ENCODE assay signal across 11 cellular contexts in genomic region chr14:67541448-67542387, GRCh38. TPM values are rescaled to one million over a fixed set of nuclear protein-coding genes. Genes with fewer than 3 reads are reported as not detected.
DNase-seq lines count a peak whose midpoint lies in the region; ATAC-seq and TF ChIP-seq lines count a peak whose summit lies in the region.
"Had no signal": no experiment of that assay in that cellular context is flagged by ENCODE, and none has a peak within 500 bp of the region (broad histone marks: within the 10 kb centered on the region; RNA-seq: fewer than 3 reads in every experiment).

No MANE protein-coding gene starts in this region.

- peaks cover 5% of the 10 kb centered on the region for H3K4me1 Mint-ChIP-seq in activated T-helper 2 cell treated with anti-CD3 and anti-CD28 coated beads, Interferon-gamma antibody, Interleukin-2, Interleukin-4, amounts not matched to agents 10 μg/mL and 5 μg/mL and 100 μg/mL, durations not matched to agents 14 hours and 24 hours and 36 hours (ENCODE audit: low read depth)

- H3K4me3 Mint-ChIP-seq in activated T-helper 2 cell treated with anti-CD3 and anti-CD28 coated beads, Interferon-gamma antibody, Interleukin-2, Interleukin-4, amounts not matched to agents 10 μg/mL and 5 μg/mL and 100 μg/mL, durations not matched to agents 14 hours and 24 hours and 36 hours (ENCODE audit: low read depth) = peak overlapping the region; percentile 4

- H3K9me3 ChIP-seq in upper lobe of right lung = no peaks in the 10 kb centered on the region
- H3K9me3 ChIP-seq: BLaER1, HAP-1 had no signal

- H3K9me3 Mint-ChIP-seq in activated T-helper 2 cell treated with anti-CD3 and anti-CD28 coated beads, Interferon-gamma antibody, Interleukin-2, Interleukin-4, amounts not matched to agents 10 μg/mL and 5 μg/mL and 100 μg/mL, durations not matched to agents 14 hours and 24 hours and 36 hours = peaks cover 5% of the 10 kb centered on the region

- H3K36me3 ChIP-seq in upper lobe of right lung = no peaks in the 10 kb centered on the region
- H3K36me3 ChIP-seq: BLaER1, HAP-1 had no signal

- no peak overlapping the region for H3K27ac Mint-ChIP-seq in activated T-helper 2 cell treated with anti-CD3 and anti-CD28 coated beads, Interferon-gamma antibody, Interleukin-2, Interleukin-4, amounts not matched to agents 10 μg/mL and 5 μg/mL and 100 μg/mL, durations not matched to agents 14 hours and 24 hours and 36 hours

- DNase-seq in stimulated activated CD4-positive, alpha-beta T cell treated with anti-CD3 and anti-CD28 coated beads, Interleukin-15, amount 100 ng/mL, for 24 hours = peak; percentile 14
- no peak for DNase-seq in stimulated activated CD4-positive, alpha-beta T cell treated with anti-CD3 and anti-CD28 coated beads, Interleukin-4, amount 100 ng/mL, for 1 hour
- no peak for DNase-seq in activated T-helper 2 cell treated with anti-CD3 and anti-CD28 coated beads, Interferon-gamma antibody, Interleukin-2, Interleukin-4, amounts not matched to agents 10 μg/mL and 5 μg/mL and 100 μg/mL, durations not matched to agents 14 hours and 24 hours and 36 hours (ENCODE audit: low spot score)
- DNase-seq in left colon (peak; percentile 79 to 87), upper lobe of right lung (peak; percentile 23), SHP77 treated with DMSO at 0.1 percent for 48 hours (lab: John Stamatoyannopoulos, UW) (no peak), NCI-H2029 (lab: John Stamatoyannopoulos, UW) (no peak)
- DNase-seq: NCI-H446 treated with DMSO at 0.1 percent for 48 hours had no signal

- H3K27me3 ChIP-seq in upper lobe of right lung = peaks cover 8% of the 10 kb centered on the region

- H3K27me3 Mint-ChIP-seq in activated T-helper 2 cell treated with anti-CD3 and anti-CD28 coated beads, Interferon-gamma antibody, Interleukin-2, Interleukin-4, amounts not matched to agents 10 μg/mL and 5 μg/mL and 100 μg/mL, durations not matched to agents 14 hours and 24 hours and 36 hours (ENCODE audit: low read depth) = peaks cover 60% of the 10 kb centered on the region

- intact Hi-C loops in activated T-helper 2 cell treated with anti-CD3 and anti-CD28 coated beads, Interferon-gamma antibody, Interleukin-2, Interleukin-4, amounts not matched to agents 10 μg/mL and 5 μg/mL and 100 μg/mL, durations not matched to agents 14 hours and 24 hours and 36 hours (cut with micrococcal nuclease) = no loop called here
- intact Hi-C loops in left colon (cut with DNase I, micrococcal nuclease) = no loop called here
- intact Hi-C loops in upper lobe of right lung (cut with DNase I) = no loop called here

- ATAC-seq in left colon (peak; percentile 96), upper lobe of right lung (no peak), GM21717 (IDR thresholded peaks at IDR 0.05; ENCODE audit: unreplicated experiment) (no peak)

- no peak overlapping the region for H3K4me3 ChIP-seq in upper lobe of right lung
- H3K4me3 ChIP-seq: BLaER1, HAP-1 had no signal

- no peaks in the 10 kb centered on the region for H3K36me3 Mint-ChIP-seq in activated T-helper 2 cell treated with anti-CD3 and anti-CD28 coated beads, Interferon-gamma antibody, Interleukin-2, Interleukin-4, amounts not matched to agents 10 μg/mL and 5 μg/mL and 100 μg/mL, durations not matched to agents 14 hours and 24 hours and 36 hours (ENCODE audit: low read depth)

- no peaks in the 10 kb centered on the region for H3K4me1 ChIP-seq in upper lobe of right lung
- H3K4me1 ChIP-seq: BLaER1 had no signal

- no peak overlapping the region for H3K27ac ChIP-seq in upper lobe of right lung
- H3K27ac ChIP-seq: BLaER1 had no signal

- no peak for TF ChIP-seq CTCF in upper lobe of right lung (IDR thresholded peaks at IDR 0.05)

RNA-seq across cellular contexts. Expression of gene PLEKHH1, which starts 8.6 kb away (rescaled TPM):
- total RNA-seq in activated T-helper 2 cell treated with anti-CD3 and anti-CD28 coated beads, Interferon-gamma antibody, Interleukin-2, Interleukin-4, amounts not matched to agents 10 μg/mL and 5 μg/mL and 100 μg/mL, durations not matched to agents 14 hours and 24 hours and 36 hours = 1.5 and 1.8 TPM in 2 replicates
- total RNA-seq in left colon (10 to 100 TPM; 54.0 to 63.2 TPM), upper lobe of right lung (2.3 TPM)

RNA-seq across cellular contexts. Expression of gene TMEM229B, which starts 53.2 kb away (rescaled TPM):
- 0.71 and 0.75 TPM in 2 replicates for total RNA-seq in activated T-helper 2 cell treated with anti-CD3 and anti-CD28 coated beads, Interferon-gamma antibody, Interleukin-2, Interleukin-4, amounts not matched to agents 10 μg/mL and 5 μg/mL and 100 μg/mL, durations not matched to agents 14 hours and 24 hours and 36 hours
- total RNA-seq in left colon (10 to 100 TPM in 1 of 2 donors, 1 to 10 TPM in 1; 5.0 to 10.3 TPM), upper lobe of right lung (5.4 TPM)

RNA-seq across cellular contexts. Expression of gene PIGH, which starts 58.4 kb away (rescaled TPM):
- total RNA-seq in activated T-helper 2 cell treated with anti-CD3 and anti-CD28 coated beads, Interferon-gamma antibody, Interleukin-2, Interleukin-4, amounts not matched to agents 10 μg/mL and 5 μg/mL and 100 μg/mL, durations not matched to agents 14 hours and 24 hours and 36 hours = 14.5 and 21.8 TPM in 2 replicates
- total RNA-seq in left colon = 10 to 100 TPM; 14.0 to 14.3 TPM
- total RNA-seq in upper lobe of right lung = 24.2 TPM

Comparison
In these comparisons a context has a peak if more than half of its experiments do, and no peak if none do; other contexts are left out.
1. DNase-seq: peak in stimulated activated CD4-positive, alpha-beta T cell treated with anti-CD3 and anti-CD28 coated beads, Interleukin-15, amount 100 ng/mL, for 24 hours (single experiment), left colon (2 of 2) and upper lobe of right lung (single experiment); none in stimulated activated CD4-positive, alpha-beta T cell treated with anti-CD3 and anti-CD28 coated beads, Interleukin-4, amount 100 ng/mL, for 1 hour (single experiment), activated T-helper 2 cell treated with anti-CD3 and anti-CD28 coated beads, Interferon-gamma antibody, Interleukin-2, Interleukin-4, amounts not matched to agents 10 μg/mL and 5 μg/mL and 100 μg/mL, durations not matched to agents 14 hours and 24 hours and 36 hours (single experiment), SHP77 treated with DMSO at 0.1 percent for 48 hours (single experiment) and NCI-H2029 (single experiment).
2. RNA of gene PLEKHH1, which starts 8.6 kb away (total RNA-seq): 54.0 to 63.2 TPM in left colon; 2.3 TPM in upper lobe of right lung (single experiment) and 1.5 to 1.8 TPM in activated T-helper 2 cell treated with anti-CD3 and anti-CD28 coated beads, Interferon-gamma antibody, Interleukin-2, Interleukin-4, amounts not matched to agents 10 μg/mL and 5 μg/mL and 100 μg/mL, durations not matched to agents 14 hours and 24 hours and 36 hours; every median in the first group is over 10 times any median in the second.